In genomic region chr7:74173866-74174605, GRCh38 we compare ENCODE assay signal across 1 cellular context.
TF ChIP-seq lines count a peak whose summit lies in the region.

TSS of gene EIF4H (plus strand) at chr7:74174356. CDS start at chr7:74174384, 28 bp downstream.

TF ChIP-seq in HepG2, 621 proteins besides CTCF, POLR2A, EP300 and RAD21 (continued from another document and continues in another):
- TF ChIP-seq ZNF276 (CRISPR knock-in tag; IDR thresholded peaks at IDR 0.05; ENCODE audit: low read depth), result peak; percentile 70; the same call in 1 of the 2 replicates
- peak; percentile 81; the same call in 1 of the 2 replicates for TF ChIP-seq ZNF333 (CRISPR knock-in tag; IDR thresholded peaks at IDR 0.05; ENCODE audit: borderline replicate concordance)
- no peak for TF ChIP-seq NBN (conservative IDR thresholded peaks at IDR 0.05)
- TF ChIP-seq TSC22D2 (CRISPR knock-in tag; IDR thresholded peaks at IDR 0.05; ENCODE audit: borderline replicate concordance), result no peak
- TF ChIP-seq CREBL2 (CRISPR knock-in tag; IDR thresholded peaks at IDR 0.05; ENCODE audit: borderline replicate concordance), result peak; percentile 49; the same call in 1 of the 2 replicates
- peak; percentile 85 for TF ChIP-seq ZNF556 (CRISPR knock-in tag; IDR thresholded peaks at IDR 0.05; ENCODE audit: borderline replicate concordance)
- peak; percentile 83; the same call in 1 of the 2 replicates for TF ChIP-seq HOXA5 (CRISPR knock-in tag; IDR thresholded peaks at IDR 0.05)
- TF ChIP-seq ZNF530 (CRISPR knock-in tag; IDR thresholded peaks at IDR 0.05; ENCODE audit: low read depth), result no peak
- TF ChIP-seq ZNF432 (CRISPR knock-in tag; IDR thresholded peaks at IDR 0.05; ENCODE audit: borderline replicate concordance), result no peak
- TF ChIP-seq PBX2 (CRISPR knock-in tag; IDR thresholded peaks at IDR 0.05), result no peak
- no peak for TF ChIP-seq MAFG (CRISPR knock-in tag; IDR thresholded peaks at IDR 0.05)
- TF ChIP-seq ZNF460 (CRISPR knock-in tag; IDR thresholded peaks at IDR 0.05; ENCODE audit: borderline replicate concordance), result no peak
- TF ChIP-seq ZNF670 (CRISPR knock-in tag; IDR thresholded peaks at IDR 0.05; ENCODE audit: borderline replicate concordance), result 0 out of 2 replicates have a peak, but pooled peaks have one; percentile 50
- peak; percentile 45; the same call in 1 of the 2 replicates for TF ChIP-seq ZNF768 (CRISPR knock-in tag; IDR thresholded peaks at IDR 0.05)
- TF ChIP-seq HMG20B (CRISPR knock-in tag; conservative IDR thresholded peaks at IDR 0.05), result 0 out of 2 replicates have a peak, but pooled peaks have one; percentile 36
- TF ChIP-seq ZNF446 (CRISPR knock-in tag; IDR thresholded peaks at IDR 0.05), result peak; percentile 83; the same call in 1 of the 2 replicates
- peak; percentile 46; the same call in 1 of the 2 replicates for TF ChIP-seq ELF1 (CRISPR knock-in tag; IDR thresholded peaks at IDR 0.05)
- TF ChIP-seq KLF6 (CRISPR knock-in tag; IDR thresholded peaks at IDR 0.05), result peak; percentile 43; the same call in 1 of the 2 replicates
- TF ChIP-seq ZNF225 (CRISPR knock-in tag; IDR thresholded peaks at IDR 0.05), result no peak
- no peak for TF ChIP-seq ATF3 (CRISPR knock-in tag; IDR thresholded peaks at IDR 0.05)
- no peak for TF ChIP-seq NR2F6 (IDR thresholded peaks at IDR 0.05)
- peak; percentile 29; the same call in 1 of the 2 replicates for TF ChIP-seq NR2F6 (CRISPR knock-in tag; IDR thresholded peaks at IDR 0.05)
- TF ChIP-seq FIP1L1 (IDR thresholded peaks at IDR 0.05; ENCODE audit: borderline replicate concordance, insufficient read depth, low read depth, low read length), result no peak
- TF ChIP-seq ZNF629 (CRISPR knock-in tag; conservative IDR thresholded peaks at IDR 0.05), result 0 out of 2 replicates have a peak, but pooled peaks have one; percentile 43
- no peak; the same call in 1 of the 2 replicates for TF ChIP-seq ZNF816 (CRISPR knock-in tag; IDR thresholded peaks at IDR 0.05; ENCODE audit: borderline replicate concordance)
- 0 out of 2 replicates have a peak, but pooled peaks have one; percentile 70 for TF ChIP-seq RNF219 (CRISPR knock-in tag; IDR thresholded peaks at IDR 0.05)
- TF ChIP-seq FOXM1 (CRISPR knock-in tag; IDR thresholded peaks at IDR 0.05), result peak; percentile 47; the same call in 1 of the 2 replicates
- TF ChIP-seq ZNF260 (CRISPR knock-in tag; IDR thresholded peaks at IDR 0.05; ENCODE audit: borderline replicate concordance, low read depth), result no peak
- peak; percentile 10; the same call in 1 of the 2 replicates for TF ChIP-seq ZMYM4 (CRISPR knock-in tag; IDR thresholded peaks at IDR 0.05)
- no peak for TF ChIP-seq TCF12 (IDR thresholded peaks at IDR 0.05)
- 0 out of 2 replicates have a peak, but pooled peaks have one; percentile 24 for TF ChIP-seq TCF12 (CRISPR knock-in tag; IDR thresholded peaks at IDR 0.05)
- TF ChIP-seq ARNT2 (CRISPR knock-in tag; IDR thresholded peaks at IDR 0.05; ENCODE audit: low read depth), result peak; percentile 95
- TF ChIP-seq ZNF10 (CRISPR knock-in tag; IDR thresholded peaks at IDR 0.05; ENCODE audit: borderline replicate concordance, low read depth), result no peak
- peak; percentile 44; the same call in 1 of the 2 replicates for TF ChIP-seq ARID5B (CRISPR knock-in tag; IDR thresholded peaks at IDR 0.05)
- peak; percentile 92 for TF ChIP-seq YY1 (IDR thresholded peaks at IDR 0.05; ENCODE audit: insufficient read depth, insufficient replicate concordance, low read depth, low read length)
- TF ChIP-seq SP5 (CRISPR knock-in tag; IDR thresholded peaks at IDR 0.05; ENCODE audit: borderline replicate concordance, low read depth), result peak; percentile 38; the same call in 1 of the 2 replicates
- no peak for TF ChIP-seq ZNF644 (CRISPR knock-in tag; IDR thresholded peaks at IDR 0.05; ENCODE audit: low read depth)
- no peak for TF ChIP-seq RELA (CRISPR knock-in tag; IDR thresholded peaks at IDR 0.05)
- peak; percentile 75 for TF ChIP-seq ZNF777 (CRISPR knock-in tag; IDR thresholded peaks at IDR 0.05)
- 0 out of 2 replicates have a peak, but pooled peaks have one; percentile 6 for TF ChIP-seq RFX3 (CRISPR knock-in tag; IDR thresholded peaks at IDR 0.05)
- peak; percentile 54; the same call in 1 of the 2 replicates for TF ChIP-seq ZNF329 (CRISPR knock-in tag; IDR thresholded peaks at IDR 0.05; ENCODE audit: low read depth)
- TF ChIP-seq DZIP1 (CRISPR knock-in tag; IDR thresholded peaks at IDR 0.05), result no peak
- TF ChIP-seq CEBPB (IDR thresholded peaks at IDR 0.05; ENCODE audit: borderline replicate concordance, low read depth, low read length), result no peak
- peak; percentile 67; the same call in 1 of the 2 replicates for TF ChIP-seq XBP1 (CRISPR knock-in tag; IDR thresholded peaks at IDR 0.05)
- no peak for TF ChIP-seq ZHX1 (CRISPR knock-in tag; IDR thresholded peaks at IDR 0.05; ENCODE audit: low read depth)
- no peak for TF ChIP-seq GTF3A (CRISPR knock-in tag; conservative IDR thresholded peaks at IDR 0.05)
- TF ChIP-seq MLXIP (CRISPR knock-in tag; IDR thresholded peaks at IDR 0.05; ENCODE audit: borderline replicate concordance), result peak; percentile 78; the same call in 1 of the 2 replicates
